ENCODE assay signal across 31 cellular contexts in genomic region chr7:156162451-156162850, GRCh38.
"Had no signal": no experiment of that assay in that cellular context is flagged by ENCODE, and none has a peak within 500 bp of the region (broad histone marks: within the 10 kb centered on the region; RNA-seq: fewer than 3 reads in every experiment).

No MANE protein-coding gene starts in this region.

- H3K4me1 ChIP-seq: body of pancreas, breast epithelium, SJCRH30 had no signal

- H3K27me3 ChIP-seq: body of pancreas had no signal

- ATAC-seq: activated CD8-positive, alpha-beta memory T cell treated with anti-CD3 and anti-CD28 coated beads, Interleukin-2, amount 10 ng/mL, durations not matched to agents 7 days and 5 days; body of pancreas; PC-3 had no signal

- H3K9me3 ChIP-seq: body of pancreas, breast epithelium, SJCRH30 had no signal

- H3K36me3 ChIP-seq: breast epithelium, SJCRH30, WERI-Rb-1 had no signal

- H3K4me3 ChIP-seq: body of pancreas, breast epithelium, SJCRH30, SK-N-MC had no signal

- DNase-seq: activated CD4-positive, alpha-beta memory T cell treated with anti-CD3 and anti-CD28 coated beads, Interleukin-2, amount 10 ng/mL, durations not matched to agents 7 days and 5 days; activated CD4-positive, alpha-beta T cell treated with anti-CD3 and anti-CD28 coated beads for 1 hour; activated CD4-positive, alpha-beta T cell treated with anti-CD3 and anti-CD28 coated beads for 48 hours; activated CD4-positive, CD25-positive, alpha-beta regulatory T cell; activated CD8-positive, alpha-beta memory T cell treated with anti-CD3 and anti-CD28 coated beads for 24 hours; activated CD8-positive, alpha-beta memory T cell treated with anti-CD3 and anti-CD28 coated beads, Interleukin-2, amount 10 ng/mL, durations not matched to agents 7 days and 5 days; activated CD8-positive, alpha-beta memory T cell treated with anti-CD3 and anti-CD28 coated beads, Interleukin-2, amount 50 U/mL, for 48 hours; activated gamma-delta T cell; activated naive CD4-positive, alpha-beta T cell treated with Interleukin-2 at 50 U/mL for 16 hours; activated naive CD8-positive, alpha-beta T cell treated with anti-CD3 and anti-CD28 coated beads, Interleukin-2, amount 10 ng/mL, durations not matched to agents 7 days and 5 days; activated T-cell treated with anti-CD3 and anti-CD28 coated beads, Interleukin-2, amount 50 U/mL, for 48 hours; amygdala; body of pancreas; MM.1S; MV-4-11; NCI-H1092; NCI-H1436 treated with DMSO at 0.1 percent for 48 hours; NCI-H1694 treated with DMSO at 0.1 percent for 48 hours; NCI-H2029; NCI-H510A; NCI-H526; NCI-H748 treated with DMSO at 0.1 percent for 48 hours; NK-92 treated with Interleukin-12 subunit alpha and Interleukin-12 subunit beta, amount 100 ng/mL, for 24 hours; PC-3; SHP77; SJCRH30; T1000; WERI-Rb-1 had no signal

- H3K27ac ChIP-seq: body of pancreas, breast epithelium, KMS-11, SJCRH30, SK-N-MC, WERI-Rb-1 had no signal
